2 cellular contexts compared by ENCODE assay signal in the genomic region with DNA sequence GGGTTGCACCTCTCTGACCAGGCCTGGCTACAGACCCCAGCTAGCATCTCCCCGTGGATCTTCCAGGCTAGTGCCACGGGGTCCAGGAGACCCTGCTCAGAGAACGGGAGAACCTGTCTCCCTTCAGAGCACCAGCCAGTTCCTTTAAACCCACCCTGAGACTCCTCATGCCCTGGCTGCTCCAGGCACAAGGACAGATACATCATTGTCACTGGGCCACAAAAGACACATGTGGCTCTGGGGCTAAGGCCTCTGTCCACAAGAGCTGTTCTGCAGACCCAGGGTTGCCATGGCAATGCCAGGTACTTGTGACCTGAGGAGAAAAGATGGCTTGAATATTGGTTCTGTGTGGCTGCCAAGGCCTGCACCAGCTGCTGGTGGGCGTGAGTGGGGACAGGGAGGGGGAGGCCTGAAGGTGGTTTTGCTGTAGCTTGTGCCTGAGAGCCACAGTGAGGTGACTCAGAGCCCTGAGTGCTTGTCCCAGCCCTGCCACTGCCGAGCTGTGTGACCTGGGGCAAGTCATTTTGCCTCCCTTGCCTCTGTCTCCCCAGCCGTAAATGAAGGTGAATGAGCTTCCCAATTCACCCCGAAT.
TF ChIP-seq lines count a peak whose summit lies in the region.

No MANE protein-coding gene starts in this region.

TF ChIP-seq in GM12878, 131 proteins besides CTCF, POLR2A, EP300 and RAD21 (continued from another document):
- TF ChIP-seq, protein P1, sequence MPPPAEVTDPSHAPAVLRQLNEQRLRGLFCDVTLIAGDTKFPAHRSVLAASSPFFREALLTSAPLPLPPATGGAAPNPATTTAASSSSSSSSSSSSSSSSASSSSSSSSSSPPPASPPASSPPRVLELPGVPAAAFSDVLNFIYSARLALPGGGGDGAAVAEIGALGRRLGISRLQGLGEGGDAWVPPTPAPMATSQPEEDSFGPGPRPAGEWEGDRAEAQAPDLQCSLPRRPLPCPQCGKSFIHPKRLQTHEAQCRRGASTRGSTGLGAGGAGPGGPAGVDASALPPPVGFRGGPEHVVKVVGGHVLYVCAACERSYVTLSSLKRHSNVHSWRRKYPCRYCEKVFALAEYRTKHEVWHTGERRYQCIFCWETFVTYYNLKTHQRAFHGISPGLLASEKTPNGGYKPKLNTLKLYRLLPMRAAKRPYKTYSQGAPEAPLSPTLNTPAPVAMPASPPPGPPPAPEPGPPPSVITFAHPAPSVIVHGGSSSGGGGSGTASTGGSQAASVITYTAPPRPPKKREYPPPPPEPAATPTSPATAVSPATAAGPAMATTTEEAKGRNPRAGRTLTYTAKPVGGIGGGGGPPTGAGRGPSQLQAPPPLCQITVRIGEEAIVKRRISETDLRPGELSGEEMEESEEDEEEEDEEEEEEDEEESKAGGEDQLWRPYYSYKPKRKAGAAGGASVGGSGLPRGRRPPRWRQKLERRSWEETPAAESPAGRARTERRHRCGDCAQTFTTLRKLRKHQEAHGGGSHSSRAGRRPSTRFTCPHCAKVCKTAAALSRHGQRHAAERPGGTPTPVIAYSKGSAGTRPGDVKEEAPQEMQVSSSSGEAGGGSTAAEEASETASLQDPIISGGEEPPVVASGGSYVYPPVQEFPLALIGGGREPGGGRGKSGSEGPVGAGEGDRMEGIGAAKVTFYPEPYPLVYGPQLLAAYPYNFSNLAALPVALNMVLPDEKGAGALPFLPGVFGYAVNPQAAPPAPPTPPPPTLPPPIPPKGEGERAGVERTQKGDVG (CRISPR knock-in tag; IDR thresholded peaks at IDR 0.05), result no peak
- TF ChIP-seq, protein P2, sequence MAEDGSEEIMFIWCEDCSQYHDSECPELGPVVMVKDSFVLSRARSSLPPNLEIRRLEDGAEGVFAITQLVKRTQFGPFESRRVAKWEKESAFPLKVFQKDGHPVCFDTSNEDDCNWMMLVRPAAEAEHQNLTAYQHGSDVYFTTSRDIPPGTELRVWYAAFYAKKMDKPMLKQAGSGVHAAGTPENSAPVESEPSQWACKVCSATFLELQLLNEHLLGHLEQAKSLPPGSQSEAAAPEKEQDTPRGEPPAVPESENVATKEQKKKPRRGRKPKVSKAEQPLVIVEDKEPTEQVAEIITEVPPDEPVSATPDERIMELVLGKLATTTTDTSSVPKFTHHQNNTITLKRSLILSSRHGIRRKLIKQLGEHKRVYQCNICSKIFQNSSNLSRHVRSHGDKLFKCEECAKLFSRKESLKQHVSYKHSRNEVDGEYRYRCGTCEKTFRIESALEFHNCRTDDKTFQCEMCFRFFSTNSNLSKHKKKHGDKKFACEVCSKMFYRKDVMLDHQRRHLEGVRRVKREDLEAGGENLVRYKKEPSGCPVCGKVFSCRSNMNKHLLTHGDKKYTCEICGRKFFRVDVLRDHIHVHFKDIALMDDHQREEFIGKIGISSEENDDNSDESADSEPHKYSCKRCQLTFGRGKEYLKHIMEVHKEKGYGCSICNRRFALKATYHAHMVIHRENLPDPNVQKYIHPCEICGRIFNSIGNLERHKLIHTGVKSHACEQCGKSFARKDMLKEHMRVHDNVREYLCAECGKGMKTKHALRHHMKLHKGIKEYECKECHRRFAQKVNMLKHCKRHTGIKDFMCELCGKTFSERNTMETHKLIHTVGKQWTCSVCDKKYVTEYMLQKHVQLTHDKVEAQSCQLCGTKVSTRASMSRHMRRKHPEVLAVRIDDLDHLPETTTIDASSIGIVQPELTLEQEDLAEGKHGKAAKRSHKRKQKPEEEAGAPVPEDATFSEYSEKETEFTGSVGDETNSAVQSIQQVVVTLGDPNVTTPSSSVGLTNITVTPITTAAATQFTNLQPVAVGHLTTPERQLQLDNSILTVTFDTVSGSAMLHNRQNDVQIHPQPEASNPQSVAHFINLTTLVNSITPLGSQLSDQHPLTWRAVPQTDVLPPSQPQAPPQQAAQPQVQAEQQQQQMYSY (CRISPR knock-in tag; IDR thresholded peaks at IDR 0.05), result no peak
- TF ChIP-seq KLF5 (IDR thresholded peaks at IDR 0.05; ENCODE audit: partially characterized antibody) (no peak), ZBED1 (IDR thresholded peaks at IDR 0.05; ENCODE audit: borderline replicate concordance) (no peak), YY1 (IDR thresholded peaks at IDR 0.05; ENCODE audit: low read depth, low read length) (no peak), REST (IDR thresholded peaks at IDR 0.05; ENCODE audit: low read depth, low read length) (no peak), SP1 (IDR thresholded peaks at IDR 0.05; ENCODE audit: low read depth, low read length) (no peak)
- TF ChIP-seq, protein P3, sequence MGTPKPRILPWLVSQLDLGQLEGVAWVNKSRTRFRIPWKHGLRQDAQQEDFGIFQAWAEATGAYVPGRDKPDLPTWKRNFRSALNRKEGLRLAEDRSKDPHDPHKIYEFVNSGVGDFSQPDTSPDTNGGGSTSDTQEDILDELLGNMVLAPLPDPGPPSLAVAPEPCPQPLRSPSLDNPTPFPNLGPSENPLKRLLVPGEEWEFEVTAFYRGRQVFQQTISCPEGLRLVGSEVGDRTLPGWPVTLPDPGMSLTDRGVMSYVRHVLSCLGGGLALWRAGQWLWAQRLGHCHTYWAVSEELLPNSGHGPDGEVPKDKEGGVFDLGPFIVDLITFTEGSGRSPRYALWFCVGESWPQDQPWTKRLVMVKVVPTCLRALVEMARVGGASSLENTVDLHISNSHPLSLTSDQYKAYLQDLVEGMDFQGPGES (IDR thresholded peaks at IDR 0.05), result no peak
- TF ChIP-seq, protein P4, sequence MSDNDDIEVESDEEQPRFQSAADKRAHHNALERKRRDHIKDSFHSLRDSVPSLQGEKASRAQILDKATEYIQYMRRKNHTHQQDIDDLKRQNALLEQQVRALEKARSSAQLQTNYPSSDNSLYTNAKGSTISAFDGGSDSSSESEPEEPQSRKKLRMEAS (IDR thresholded peaks at IDR 0.05; ENCODE audit: low read depth, low read length), result no peak

TF ChIP-seq in SK-N-SH treated with all-trans-retinoic acid at 6 μM for 48 hours, 23 proteins besides CTCF, POLR2A, EP300 and RAD21 (continued from another document):
- TF ChIP-seq CREB5 (CRISPR knock-in tag; IDR thresholded peaks at IDR 0.05; ENCODE audit: low read depth), result no peak
- TF ChIP-seq ESRRG (CRISPR knock-in tag; IDR thresholded peaks at IDR 0.05), result no peak
- TF ChIP-seq PPARA (CRISPR knock-in tag; IDR thresholded peaks at IDR 0.05; ENCODE audit: borderline replicate concordance), result no peak
